In the genomic region with DNA sequence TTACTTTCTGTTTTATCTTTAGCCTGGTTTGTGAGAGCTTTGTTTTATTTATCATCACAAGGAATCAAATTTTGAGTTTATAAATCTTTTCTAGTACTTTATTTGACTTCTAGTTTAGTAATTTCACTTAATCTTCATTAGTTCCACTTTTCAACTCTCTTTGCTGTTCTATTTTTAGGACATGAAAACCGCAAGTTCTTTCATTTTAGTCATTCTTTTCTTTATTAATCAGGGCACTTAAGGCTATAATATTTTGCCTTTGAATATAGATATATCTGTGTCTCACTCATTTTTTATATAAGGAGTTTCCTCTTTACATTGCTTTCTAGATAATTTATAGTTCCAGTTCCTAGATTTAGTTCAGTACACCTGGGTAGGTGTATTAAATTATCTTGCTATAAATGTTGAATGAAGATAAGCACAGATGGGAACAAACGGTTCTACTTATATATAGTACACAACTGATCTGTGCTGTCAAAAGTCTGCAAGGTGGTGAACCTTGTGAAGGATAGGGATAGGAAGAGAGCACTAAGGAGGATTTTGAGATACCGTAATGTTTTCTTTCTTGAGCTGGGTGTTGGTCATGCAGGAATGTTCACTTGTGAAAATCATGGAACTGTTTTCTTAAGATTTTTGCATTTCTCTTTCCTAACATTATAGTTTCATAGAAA, we compare ENCODE assay signal across 18 cellular contexts.
A peak's percentile ranks its signal among the peaks of the same experiment; 100 is the strongest.
DNase-seq lines count a peak whose midpoint lies in the region; ATAC-seq and TF ChIP-seq lines count a peak whose summit lies in the region.
"Had no signal": no experiment of that assay in that cellular context is flagged by ENCODE, and none has a peak within 500 bp of the region (broad histone marks: within the 10 kb centered on the region; RNA-seq: fewer than 3 reads in every experiment).

No MANE protein-coding gene starts in this region.

- H3K27me3 Mint-ChIP-seq in stimulated activated naive CD8-positive, alpha-beta T cell treated with anti-CD3 and anti-CD28 coated beads, Interleukin-15, amount 100 ng/mL, for 72 hours = no peaks in the 10 kb centered on the region

- H2AFZ ChIP-seq in KMS-11 (ENCODE audit: low read depth) = 0 out of 2 replicates have a peak overlapping the region, but pooled peaks have one; percentile 4

- H3K36me3 ChIP-seq in cardiac muscle cell (peaks cover 36% of the 10 kb centered on the region), KMS-11 (ENCODE audit: insufficient read depth) (no peaks in the 10 kb centered on the region), body of pancreas (replicated peaks in 1 of 2; ENCODE audit: insufficient read depth in 1 of 2, low read depth in 2 of 2) (no peaks in the 10 kb centered on the region), thoracic aorta (peaks cover 8% of the 10 kb centered on the region)

- H3K4me3 ChIP-seq in cardiac muscle cell (no peak overlapping the region), KMS-11 (IDR thresholded peaks at IDR 0.05; ENCODE audit: insufficient read depth, low read depth, low read length) (no peak overlapping the region), body of pancreas (no peak overlapping the region), thoracic aorta (peak overlapping the region; percentile 25), coronary artery (no peak overlapping the region)

- TF ChIP-seq CTCF in cardiac muscle cell (IDR thresholded peaks at IDR 0.05; ENCODE audit: low read depth, low read length) = no peak
- TF ChIP-seq CTCF in KMS-11 (conservative IDR thresholded peaks at IDR 0.05; ENCODE audit: low read depth, low read length) = no peak
- TF ChIP-seq CTCF in body of pancreas (IDR thresholded peaks at IDR 0.05) = no peak
- no peak for TF ChIP-seq CTCF in thoracic aorta (IDR thresholded peaks at IDR 0.05)
- no peak for TF ChIP-seq CTCF in coronary artery (IDR thresholded peaks at IDR 0.05)

- no peaks in the 10 kb centered on the region for H4K20me1 ChIP-seq in KMS-11 (ENCODE audit: insufficient read depth)

- no peak overlapping the region for H3K27ac Mint-ChIP-seq in stimulated activated naive CD8-positive, alpha-beta T cell treated with anti-CD3 and anti-CD28 coated beads, Interleukin-15, amount 100 ng/mL, for 72 hours
- H3K27ac Mint-ChIP-seq: HFFc6 had no signal

- peak overlapping the region; percentile 85 for H3K4me2 ChIP-seq in KMS-11
- H3K4me2 ChIP-seq: SK-N-SH had no signal

- intact Hi-C loops in Right ventricle myocardium superior (cut with DNase I) = no loop called here
- intact Hi-C loops in body of pancreas (cut with DNase I) = no loop called here

- H3K4me1 ChIP-seq in cardiac muscle cell (ENCODE audit: low read depth) = peaks cover 12% of the 10 kb centered on the region
- peaks cover 56% of the 10 kb centered on the region for H3K4me1 ChIP-seq in KMS-11 (ENCODE audit: low read depth, poor library complexity, severe bottlenecking)
- H3K4me1 ChIP-seq in body of pancreas = peaks cover 3% of the 10 kb centered on the region
- no peaks in the 10 kb centered on the region for H3K4me1 ChIP-seq in thoracic aorta (ENCODE audit: control insufficient read depth in 1 of 2, low read depth in 2 of 2)

- 27 to 48% methylated on average over 3 of the region's 3 CpGs for WGBS in body of pancreas, 2 donors

- H3K4me3 Mint-ChIP-seq in stimulated activated naive CD8-positive, alpha-beta T cell treated with anti-CD3 and anti-CD28 coated beads, Interleukin-15, amount 100 ng/mL, for 72 hours = no peak overlapping the region
- H3K4me3 Mint-ChIP-seq: HFFc6 had no signal

- TF ChIP-seq POLR2A in body of pancreas (IDR thresholded peaks at IDR 0.05) = no peak

- H3K79me2 ChIP-seq in KMS-11 (ENCODE audit: insufficient read depth, low read depth) = no peaks in the 10 kb centered on the region

- no peaks in the 10 kb centered on the region for H3K9me3 Mint-ChIP-seq in stimulated activated naive CD8-positive, alpha-beta T cell treated with anti-CD3 and anti-CD28 coated beads, Interleukin-15, amount 100 ng/mL, for 72 hours

- ATAC-seq in Right ventricle myocardium superior (ENCODE audit: poor library complexity) = no peak
- ATAC-seq in body of pancreas = peak; percentile 27
- ATAC-seq in thoracic aorta (ENCODE audit: insufficient number of reproducible peaks, low FRiP score, low read depth) = no peak
- ATAC-seq in stimulated activated naive CD8-positive, alpha-beta T cell treated with anti-CD3 and anti-CD28 coated beads, Interleukin-15, amount 100 ng/mL, for 72 hours = no peak

- no peaks in the 10 kb centered on the region for H3K9me3 ChIP-seq in cardiac muscle cell (ENCODE audit: low read depth)
- H3K9me3 ChIP-seq in body of pancreas = no peaks in the 10 kb centered on the region
- no peaks in the 10 kb centered on the region for H3K9me3 ChIP-seq in thoracic aorta
- H3K9me3 ChIP-seq: SK-N-SH had no signal

- H3K27me3 ChIP-seq in cardiac muscle cell (no peaks in the 10 kb centered on the region), KMS-11 (ENCODE audit: insufficient read depth, low read depth) (no peaks in the 10 kb centered on the region), body of pancreas (no peaks in the 10 kb centered on the region), thoracic aorta (replicated peaks; ENCODE audit: insufficient read depth) (no peaks in the 10 kb centered on the region)

- H3K4me1 Mint-ChIP-seq in stimulated activated naive CD8-positive, alpha-beta T cell treated with anti-CD3 and anti-CD28 coated beads, Interleukin-15, amount 100 ng/mL, for 72 hours = no peaks in the 10 kb centered on the region

- no peak overlapping the region for H3K9ac ChIP-seq in KMS-11
- H3K9ac ChIP-seq: SK-N-SH had no signal

- DNase-seq in cardiac muscle cell (ENCODE audit: low read depth in 1 of 2, low spot score in 1 of 2) (no peak), Right ventricle myocardium superior (no peak), body of pancreas (no peak), thoracic aorta (ENCODE audit: low spot score) (no peak), coronary artery (ENCODE audit: low spot score) (no peak), NAMALWA (ENCODE audit: low spot score) (no peak)
- no peak for DNase-seq in stimulated activated naive CD8-positive, alpha-beta T cell treated with anti-CD3 and anti-CD28 coated beads, Interleukin-15, amount 100 ng/mL, for 72 hours
- DNase-seq: 8988T, DMS153, HFFc6, NCI-H1048, NCI-H1694, NCI-H2107, NCI-H226, NCI-H526, SK-N-SH had no signal

- H3K27ac ChIP-seq in cardiac muscle cell = peak overlapping the region; percentile 33
- peak overlapping the region; percentile 16; the same call in 1 of the 2 replicates for H3K27ac ChIP-seq in KMS-11
- H3K27ac ChIP-seq in body of pancreas = no peak overlapping the region
- H3K27ac ChIP-seq in thoracic aorta = no peak overlapping the region
- H3K27ac ChIP-seq in coronary artery = no peak overlapping the region
- H3K27ac ChIP-seq: C4-2B had no signal

Comparison
In these comparisons a context has a peak if more than half of its experiments do, and no peak if none do; other contexts are left out.
1. H3K27ac ChIP-seq: peak in cardiac muscle cell (single experiment) and KMS-11 (single experiment); none in body of pancreas (0 of 4), thoracic aorta (0 of 2) and coronary artery (0 of 2).